In the genomic region with DNA sequence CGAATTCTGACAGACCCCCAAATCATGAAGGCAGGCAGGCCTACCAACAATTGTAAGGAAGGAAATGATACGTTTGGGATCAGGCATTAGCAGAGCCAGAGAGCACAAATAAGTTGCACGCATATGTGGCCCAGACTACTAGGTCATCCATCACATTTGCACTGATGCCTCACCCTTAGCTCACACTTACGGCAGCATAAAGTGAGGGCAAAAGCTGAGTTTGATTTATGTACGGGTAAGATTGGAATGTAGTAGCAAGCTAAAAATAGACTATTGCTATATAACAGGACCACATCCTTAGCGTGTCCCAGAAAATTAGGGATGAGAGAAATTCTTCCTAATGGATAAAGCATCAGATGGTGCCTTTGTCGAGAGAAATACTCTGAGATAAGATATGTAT, we compare ENCODE assay signal across 31 cellular contexts.
"Had no signal": no experiment of that assay in that cellular context is flagged by ENCODE, and none has a peak within 500 bp of the region (broad histone marks: within the 10 kb centered on the region; RNA-seq: fewer than 3 reads in every experiment).

No MANE protein-coding gene starts in this region.

- FAIRE-seq: bronchial epithelial cell, frontal cortex had no signal

- H3K4me1 Mint-ChIP-seq: activated CD4-positive, alpha-beta memory T cell treated with anti-CD3 and anti-CD28 coated beads, Interleukin-2, amount 10 ng/mL, durations not matched to agents 7 days and 5 days; activated CD4-positive, alpha-beta T cell treated with anti-CD3 and anti-CD28 coated beads, Interleukin-2, amount 10 ng/mL, durations not matched to agents 7 days and 5 days; activated naive CD4-positive, alpha-beta T cell treated with anti-CD3 and anti-CD28 coated beads, Interleukin-2, amount 10 ng/mL, durations not matched to agents 7 days and 5 days; activated naive CD8-positive, alpha-beta T cell treated with anti-CD3 and anti-CD28 coated beads, Interleukin-2, amount 10 ng/mL, durations not matched to agents 7 days and 5 days; central memory CD8-positive, alpha-beta T cell had no signal

- H3K27ac ChIP-seq: ascending aorta, brain microvascular endothelial cell, coronary artery, dorsolateral prefrontal cortex, esophagus muscularis mucosa, VCaP had no signal

- H3K9me3 Mint-ChIP-seq: activated CD4-positive, alpha-beta memory T cell treated with anti-CD3 and anti-CD28 coated beads, Interleukin-2, amount 10 ng/mL, durations not matched to agents 7 days and 5 days; activated CD4-positive, alpha-beta T cell treated with anti-CD3 and anti-CD28 coated beads, Interleukin-2, amount 10 ng/mL, durations not matched to agents 7 days and 5 days; activated naive CD4-positive, alpha-beta T cell treated with anti-CD3 and anti-CD28 coated beads, Interleukin-2, amount 10 ng/mL, durations not matched to agents 7 days and 5 days; activated naive CD4-positive, alpha-beta T cell treated with anti-CD3 and anti-CD28 coated beads, Interleukin-2, amount 50 U/mL, for 72 hours; activated T-cell treated with anti-CD3 and anti-CD28 coated beads, Interleukin-2, amount 50 U/mL, for 24 hours; activated T-cell treated with anti-CD3 and anti-CD28 coated beads, Interleukin-2, amount 50 U/mL, for 72 hours; central memory CD8-positive, alpha-beta T cell; dendritic cell treated with granulocyte-macrophage colony-stimulating factor and Interleukin-4, amounts not matched to agents 40 ng/mL and 50 ng/mL, for 4 days; WTC11 had no signal

- H3K9me3 ChIP-seq: ascending aorta, esophagus muscularis mucosa had no signal

- DNase-seq: activated CD4-positive, alpha-beta memory T cell treated with anti-CD3 and anti-CD28 coated beads, Interleukin-2, amount 10 ng/mL, durations not matched to agents 7 days and 5 days; activated CD4-positive, alpha-beta T cell treated with anti-CD3 and anti-CD28 coated beads for 1 hour; activated CD4-positive, alpha-beta T cell treated with anti-CD3 and anti-CD28 coated beads for 4 hours; activated CD4-positive, alpha-beta T cell treated with anti-CD3 and anti-CD28 coated beads, Interleukin-2, amount 10 ng/mL, durations not matched to agents 7 days and 5 days; activated CD4-positive, alpha-beta T cell treated with anti-CD3 and anti-CD28 coated beads, Interleukin-2, amount 50 U/mL, for 4 hours; activated CD8-positive, alpha-beta memory T cell treated with anti-CD3 and anti-CD28 coated beads, Interleukin-2, amount 50 U/mL, for 48 hours; activated gamma-delta T cell; activated naive CD4-positive, alpha-beta T cell; activated naive CD4-positive, alpha-beta T cell treated with anti-CD3 and anti-CD28 coated beads, Interleukin-2, amount 10 ng/mL, durations not matched to agents 7 days and 5 days; activated naive CD8-positive, alpha-beta T cell treated with anti-CD3 and anti-CD28 coated beads, Interleukin-2, amount 10 ng/mL, durations not matched to agents 7 days and 5 days; activated T-cell treated with anti-CD3 and anti-CD28 coated beads for 4 hours; activated T-cell treated with anti-CD3 and anti-CD28 coated beads, Interleukin-2, amount 50 U/mL, for 24 hours; activated T-cell treated with anti-CD3 and anti-CD28 coated beads, Interleukin-2, amount 50 U/mL, for 72 hours; brain microvascular endothelial cell; dorsolateral prefrontal cortex; effector memory CD4-positive, alpha-beta T cell; erythroblast; foreskin fibroblast; head of caudate nucleus; hippocampal formation; T-helper 17 cell had no signal

- H3K27me3 ChIP-seq: ascending aorta, brain microvascular endothelial cell, dorsolateral prefrontal cortex, esophagus muscularis mucosa had no signal

- H3K4me1 ChIP-seq: ascending aorta, esophagus muscularis mucosa had no signal

- H3K27ac Mint-ChIP-seq: activated CD4-positive, alpha-beta memory T cell treated with anti-CD3 and anti-CD28 coated beads, Interleukin-2, amount 10 ng/mL, durations not matched to agents 7 days and 5 days; activated CD4-positive, alpha-beta T cell treated with anti-CD3 and anti-CD28 coated beads, Interleukin-2, amount 10 ng/mL, durations not matched to agents 7 days and 5 days; activated naive CD4-positive, alpha-beta T cell treated with anti-CD3 and anti-CD28 coated beads, Interleukin-2, amount 10 ng/mL, durations not matched to agents 7 days and 5 days; activated naive CD4-positive, alpha-beta T cell treated with anti-CD3 and anti-CD28 coated beads, Interleukin-2, amount 50 U/mL, for 72 hours; activated naive CD8-positive, alpha-beta T cell treated with anti-CD3 and anti-CD28 coated beads, Interleukin-2, amount 10 ng/mL, durations not matched to agents 7 days and 5 days; activated T-cell treated with anti-CD3 and anti-CD28 coated beads, Interleukin-2, amount 50 U/mL, for 24 hours; activated T-cell treated with anti-CD3 and anti-CD28 coated beads, Interleukin-2, amount 50 U/mL, for 72 hours; dendritic cell treated with granulocyte-macrophage colony-stimulating factor and Interleukin-4, amounts not matched to agents 40 ng/mL and 50 ng/mL, for 4 days; T-helper 17 cell; WTC11 had no signal

- H3K36me3 Mint-ChIP-seq: activated naive CD4-positive, alpha-beta T cell treated with anti-CD3 and anti-CD28 coated beads, Interleukin-2, amount 10 ng/mL, durations not matched to agents 7 days and 5 days; activated naive CD4-positive, alpha-beta T cell treated with anti-CD3 and anti-CD28 coated beads, Interleukin-2, amount 50 U/mL, for 72 hours; activated naive CD8-positive, alpha-beta T cell treated with anti-CD3 and anti-CD28 coated beads, Interleukin-2, amount 10 ng/mL, durations not matched to agents 7 days and 5 days; WTC11 had no signal

- H3K27me3 Mint-ChIP-seq: activated naive CD4-positive, alpha-beta T cell treated with anti-CD3 and anti-CD28 coated beads, Interleukin-2, amount 10 ng/mL, durations not matched to agents 7 days and 5 days; dendritic cell treated with granulocyte-macrophage colony-stimulating factor and Interleukin-4, amounts not matched to agents 40 ng/mL and 50 ng/mL, for 4 days had no signal

- H3K4me3 Mint-ChIP-seq: activated CD4-positive, alpha-beta memory T cell treated with anti-CD3 and anti-CD28 coated beads, Interleukin-2, amount 10 ng/mL, durations not matched to agents 7 days and 5 days; activated CD4-positive, alpha-beta T cell treated with anti-CD3 and anti-CD28 coated beads, Interleukin-2, amount 10 ng/mL, durations not matched to agents 7 days and 5 days; activated naive CD4-positive, alpha-beta T cell treated with anti-CD3 and anti-CD28 coated beads, Interleukin-2, amount 10 ng/mL, durations not matched to agents 7 days and 5 days; activated naive CD8-positive, alpha-beta T cell treated with anti-CD3 and anti-CD28 coated beads, Interleukin-2, amount 10 ng/mL, durations not matched to agents 7 days and 5 days; activated T-cell treated with anti-CD3 and anti-CD28 coated beads, Interleukin-2, amount 50 U/mL, for 24 hours; activated T-cell treated with anti-CD3 and anti-CD28 coated beads, Interleukin-2, amount 50 U/mL, for 72 hours; central memory CD8-positive, alpha-beta T cell; dendritic cell treated with granulocyte-macrophage colony-stimulating factor and Interleukin-4, amounts not matched to agents 40 ng/mL and 50 ng/mL, for 4 days; T-helper 17 cell; WTC11 had no signal

- H3K4me3 ChIP-seq: ascending aorta, coronary artery, dorsolateral prefrontal cortex, esophagus muscularis mucosa had no signal

- H3K36me3 ChIP-seq: ascending aorta, brain microvascular endothelial cell, esophagus muscularis mucosa had no signal
